Comparison of ENCODE assay signal across 20 cellular contexts in the genomic region with DNA sequence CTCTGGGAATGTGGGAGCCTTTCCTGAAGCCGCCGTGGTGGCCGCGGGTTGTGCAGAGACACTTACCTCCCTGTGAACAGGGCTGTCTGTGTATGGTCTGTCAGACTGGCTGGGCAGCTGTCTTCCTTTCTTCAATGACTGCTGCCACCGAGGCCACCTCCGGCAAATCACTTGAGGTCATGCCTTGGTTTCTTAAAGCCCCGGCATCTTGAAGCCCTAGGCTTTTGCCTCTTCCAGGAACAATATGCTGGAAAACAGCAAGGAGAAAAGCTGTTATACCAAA.
"Had no signal": no experiment of that assay in that cellular context is flagged by ENCODE, and none has a peak within 500 bp of the region (broad histone marks: within the 10 kb centered on the region; RNA-seq: fewer than 3 reads in every experiment).

No MANE protein-coding gene starts in this region.

- H3K4me1 ChIP-seq: SJSA1 had no signal

- DNase-seq: KBM-7, MG63, NCI-H1092, NCI-H1105 treated with DMSO at 0.1 percent for 48 hours, NCI-H1436, NCI-H1694, NCI-H1930, NCI-H2081, NCI-H2107, NCI-H226, NCI-H446, NCI-H510A, NCI-H524 treated with DMSO at 0.1 percent for 48 hours, NCI-H69, NCI-H774, SHP77 treated with DMSO at 0.1 percent for 48 hours, SW 1271 had no signal

- H3K9me3 ChIP-seq: MG63, SJSA1, SK-N-SH had no signal

- H3K27ac ChIP-seq: RWPE1, SJSA1 had no signal

- H3K4me3 ChIP-seq: MG63, SJSA1 had no signal

- H3K9me2 ChIP-seq: SK-N-SH had no signal

- H3K36me3 ChIP-seq: MG63 had no signal

- H3K27me3 ChIP-seq: MG63, SJSA1 had no signal

- H3K9ac ChIP-seq: SK-N-SH had no signal

- H3K4me2 ChIP-seq: SK-N-SH had no signal
